In the genomic region with DNA sequence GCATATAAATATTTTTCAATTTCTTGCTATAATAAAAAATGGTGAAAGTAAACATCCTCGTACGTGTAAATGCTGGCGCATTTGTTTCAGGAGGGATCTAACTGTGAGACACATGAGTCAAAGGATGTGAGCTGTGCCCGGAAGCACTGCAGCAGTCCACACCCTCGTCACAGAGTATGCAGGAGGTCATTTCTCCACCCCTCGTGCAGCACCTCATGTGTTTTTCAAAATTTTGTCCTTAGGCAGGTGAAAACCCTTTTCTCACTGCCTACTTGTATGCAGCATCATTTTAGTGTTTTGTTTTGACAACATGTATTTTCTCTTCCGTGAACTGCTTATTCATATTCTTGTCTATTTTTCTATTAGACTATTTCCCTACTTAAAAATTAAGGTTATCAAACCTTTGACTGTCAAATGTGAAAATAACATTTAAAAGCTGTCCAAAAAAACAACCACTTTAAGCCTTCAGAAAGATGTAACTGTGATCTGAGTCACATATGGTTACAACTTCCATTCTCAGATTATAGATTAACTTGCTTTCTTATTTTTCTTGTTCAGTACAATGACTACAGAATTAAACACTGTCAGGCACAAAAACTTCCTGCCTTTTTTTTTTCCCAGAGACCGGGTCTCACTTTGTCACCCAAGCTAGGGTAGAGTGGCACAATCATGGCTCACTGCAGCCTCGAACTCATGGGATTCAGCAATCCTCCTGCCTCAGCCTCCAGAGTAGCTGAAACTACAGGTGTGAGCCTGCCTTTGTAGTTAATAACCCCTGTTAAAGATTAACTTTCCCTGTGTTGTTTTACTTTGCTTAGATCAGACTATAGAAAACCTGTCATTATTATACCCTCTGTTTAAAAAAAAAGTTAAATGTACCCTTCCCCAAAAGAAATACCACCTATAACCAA, we compare ENCODE assay signal across 9 cellular contexts.
DNase-seq lines count a peak whose midpoint lies in the region; TF ChIP-seq lines count a peak whose summit lies in the region.
"Had no signal": no experiment of that assay in that cellular context is flagged by ENCODE, and none has a peak within 500 bp of the region (broad histone marks: within the 10 kb centered on the region; RNA-seq: fewer than 3 reads in every experiment).

No MANE protein-coding gene starts in this region.

- DNase-seq in Daoy (ENCODE audit: low read depth) (peak; percentile 84), H4 (ENCODE audit: low spot score) (peak; percentile 91), M059J (ENCODE audit: low read depth) (peak; percentile 59), fibroblast of mammary gland (ENCODE audit: low read depth) (peak; percentile 47), NCI-H1417 (lab: John Stamatoyannopoulos, UW) (no peak), GM20000 (ENCODE audit: low spot score) (no peak), COLO829 (ENCODE audit: low spot score) (no peak), GM19240 (ENCODE audit: insufficient read length, low spot score) (no peak)
- DNase-seq: MM.1S had no signal

- TF ChIP-seq CTCF in fibroblast of mammary gland (conservative IDR thresholded peaks at IDR 0.05; ENCODE audit: control insufficient read depth, insufficient read depth, low read depth, low read length) (no peak), GM20000 (IDR thresholded peaks at IDR 0.05; ENCODE audit: extremely low read depth, missing control alignments) (no peak)

- no peak overlapping the region for H3K4me3 ChIP-seq in fibroblast of mammary gland (ENCODE audit: control insufficient read depth, low read depth, low read length)

Comparison
In these comparisons a context has a peak if more than half of its experiments do, and no peak if none do; other contexts are left out.
1. DNase-seq: peak in Daoy (single experiment), H4 (single experiment), M059J (single experiment) and fibroblast of mammary gland (single experiment); none in NCI-H1417 (0 of 3), GM20000 (single experiment), COLO829 (single experiment) and GM19240 (single experiment).